In genomic region chrX:22339459-22339858, GRCh38 we compare ENCODE assay signal across 1 cellular context.
TF ChIP-seq lines count a peak whose summit lies in the region.

No MANE protein-coding gene starts in this region.

TF ChIP-seq in IMR-90, 13 proteins besides CTCF, POLR2A, EP300 and RAD21:
- no peak for TF ChIP-seq RCOR1 (IDR thresholded peaks at IDR 0.05; ENCODE audit: insufficient replicate concordance, low read length)
- no peak for TF ChIP-seq CEBPB (IDR thresholded peaks at IDR 0.05; ENCODE audit: low read depth, low read length)
- no peak for TF ChIP-seq MAZ (IDR thresholded peaks at IDR 0.05; ENCODE audit: borderline replicate concordance, low read depth, low read length)
TF ChIP-seq in IMR-90: peak in this region for 0.
